In genomic region chr2:17815466-17816184, GRCh38 we compare ENCODE assay signal across 9 cellular contexts. TPM values are rescaled to one million over a fixed set of nuclear protein-coding genes. Genes with fewer than 3 reads are reported as not detected.
A peak's percentile ranks its signal among the peaks of the same experiment; 100 is the strongest.
DNase-seq lines count a peak whose midpoint lies in the region; ATAC-seq and TF ChIP-seq lines count a peak whose summit lies in the region.
"Had no signal": no experiment of that assay in that cellular context is flagged by ENCODE, and none has a peak within 500 bp of the region (broad histone marks: within the 10 kb centered on the region; RNA-seq: fewer than 3 reads in every experiment).

No MANE protein-coding gene starts in this region.

- no peak overlapping the region for H2BK15ac ChIP-seq in mesendoderm (replicated peaks; ENCODE audit: low read depth)

- DNase-seq in RWPE1 (ENCODE audit: low spot score) (peak; percentile 71), mesendoderm (peak; percentile 32), SW480 (ENCODE audit: low spot score) (no peak), T-helper 2 cell (no peak), medulla oblongata (ENCODE audit: extremely low spot score) (no peak)

- H3K27ac ChIP-seq in RWPE1 (peak overlapping the region; percentile 100), mesendoderm (ENCODE audit: low read depth, low read length) (peak overlapping the region; percentile 55)

- peak overlapping the region; percentile 63 for H2BK120ac ChIP-seq in mesendoderm (ENCODE audit: low read depth, low read length)

- no peak overlapping the region for H3K9ac ChIP-seq in mesendoderm (ENCODE audit: low read length)

- no peak overlapping the region for H3K4me2 ChIP-seq in mesendoderm (ENCODE audit: low read length)

- TF ChIP-seq CTCF in RWPE1 (conservative IDR thresholded peaks at IDR 0.05; ENCODE audit: low read depth) = no peak

- H3K4me3 ChIP-seq in mesendoderm (ENCODE audit: low read length) = no peak overlapping the region

- H2AK5ac ChIP-seq in mesendoderm (ENCODE audit: low read length) = no peak overlapping the region

- no CpG with 5 or more reads among the region's 8 CpGs for WGBS in mesendoderm (ENCODE audit: extremely low coverage, insufficient coverage, low lambda C conversion rate)

- no peak overlapping the region for H3K23ac ChIP-seq in mesendoderm (ENCODE audit: low read length)

- POLR2A ChIA-PET in RWPE1 (lab: Yijun Ruan, JAX; ENCODE audit: low non-redundant PET) = no interaction called here

- peak; percentile 27 for ATAC-seq in GM18511 (IDR thresholded peaks at IDR 0.05; ENCODE audit: unreplicated experiment)
- peak; percentile 27 for ATAC-seq in HG02610 (IDR thresholded peaks at IDR 0.05; ENCODE audit: unreplicated experiment)
- no peak for ATAC-seq in GM21526 (IDR thresholded peaks at IDR 0.05; ENCODE audit: low FRiP score, unreplicated experiment)
- ATAC-seq: stimulated activated effector memory CD8-positive, alpha-beta T cell treated with anti-CD3 and anti-CD28 coated beads, Interleukin-12 subunit alpha, Interleukin-12 subunit beta, amount 100 ng/mL, for 72 hours had no signal

- H4K5ac ChIP-seq in mesendoderm (ENCODE audit: low read length) = no peak overlapping the region

- no peak overlapping the region for H3K4ac ChIP-seq in mesendoderm (ENCODE audit: low read depth, low read length)

- H3K18ac ChIP-seq in mesendoderm (ENCODE audit: low read length) = no peak overlapping the region

- H3K4me1 ChIP-seq in mesendoderm (ENCODE audit: control insufficient read depth, low read depth, low read length) = no peaks in the 10 kb centered on the region

- H4K8ac ChIP-seq in mesendoderm (ENCODE audit: low read depth, low read length) = no peak overlapping the region

- H3K56ac ChIP-seq in mesendoderm (ENCODE audit: low read length) = no peak overlapping the region

- H3K79me1 ChIP-seq in mesendoderm (ENCODE audit: low read length) = no peaks in the 10 kb centered on the region

- no peak overlapping the region for H2BK5ac ChIP-seq in mesendoderm (ENCODE audit: low read length)

- CTCF ChIA-PET in RWPE1 (lab: Yijun Ruan, JAX) = no interaction called here

- H3K79me2 ChIP-seq in mesendoderm (ENCODE audit: control insufficient read depth, insufficient read depth, low read length) = no peaks in the 10 kb centered on the region

- H3K27me3 ChIP-seq in mesendoderm (ENCODE audit: insufficient read depth, low read length, poor library complexity) = no peaks in the 10 kb centered on the region

- H3K36me3 ChIP-seq in mesendoderm (ENCODE audit: control insufficient read depth, insufficient read depth, low read length) = no peaks in the 10 kb centered on the region

RNA-seq across cellular contexts. Expression of gene MSGN1, which starts 0.6 kb away (rescaled TPM):
- polyA plus RNA-seq in mesendoderm (2013, experiment 1 of 2) = not detected
- not detected for polyA plus RNA-seq in mesendoderm (2013, experiment 2 of 2)

Comparison
In these comparisons a context has a peak if more than half of its experiments do, and no peak if none do; other contexts are left out.
1. DNase-seq: peak in RWPE1 (single experiment) and mesendoderm (single experiment); none in SW480 (single experiment), T-helper 2 cell (0 of 5) and medulla oblongata (single experiment).